ENCODE assay signal across 9 cellular contexts in the genomic region with DNA sequence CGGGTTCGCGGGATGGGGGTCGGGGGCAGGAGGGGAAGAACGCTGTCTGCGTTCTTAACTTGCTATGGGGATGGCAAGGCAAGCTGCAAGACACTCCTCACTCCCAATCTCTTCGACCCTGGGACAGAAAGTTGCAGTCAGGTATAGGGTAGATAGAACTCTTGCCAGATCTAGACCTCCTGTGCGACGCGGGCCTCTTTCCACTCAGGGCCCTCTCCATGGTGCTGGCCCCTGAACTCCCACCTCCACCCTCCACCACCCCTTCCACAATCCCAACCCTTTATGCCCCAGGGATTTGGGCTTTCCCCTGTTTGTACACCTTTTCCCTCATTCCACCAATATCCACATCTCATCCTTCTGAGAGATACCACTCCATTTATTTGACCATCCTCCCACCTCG. TPM values are rescaled to one million over a fixed set of nuclear protein-coding genes. Genes with fewer than 3 reads are reported as not detected.
DNase-seq lines count a peak whose midpoint lies in the region; ATAC-seq and TF ChIP-seq lines count a peak whose summit lies in the region.
"Had no signal": no experiment of that assay in that cellular context is flagged by ENCODE, and none has a peak within 500 bp of the region (broad histone marks: within the 10 kb centered on the region; RNA-seq: fewer than 3 reads in every experiment).

No MANE protein-coding gene starts in this region.

- no peak for ATAC-seq in GM18505 (IDR thresholded peaks at IDR 0.05; ENCODE audit: unreplicated experiment)
- no peak for ATAC-seq in GM19035 (IDR thresholded peaks at IDR 0.05; ENCODE audit: unreplicated experiment)
- ATAC-seq in GM21737 (IDR thresholded peaks at IDR 0.05; ENCODE audit: unreplicated experiment): no peak

- H3K27me3 ChIP-seq in iPS-20b (ENCODE audit: insufficient read depth, low read length) (no peaks in the 10 kb centered on the region), stomach (no peaks in the 10 kb centered on the region)

- no peak for TF ChIP-seq POLR2A in stomach (IDR thresholded peaks at IDR 0.05)
- TF ChIP-seq POLR2A in GM18505 (IDR thresholded peaks at IDR 0.05; ENCODE audit: borderline replicate concordance, extremely low read depth, insufficient read depth, insufficient read length): no peak

- H3K4me1 ChIP-seq in iPS-20b (ENCODE audit: insufficient read depth, low read length) (peaks cover 13% of the 10 kb centered on the region; the same call in 1 of the 2 replicates), stomach (peaks cover 41 to 45% (median 44%) of the 10 kb centered on the region in 4 donors)

- no peaks in the 10 kb centered on the region for H3K27me3 Mint-ChIP-seq in T-helper 1 cell treated with Interleukin-12 subunit alpha and Interleukin-12 subunit beta and Interleukin-4 antibody, amounts not matched to agents 30 μg/mL and 1 μg/mL, for 36 hours (ENCODE audit: low read depth)
- H3K27me3 Mint-ChIP-seq in activated T-helper 2 cell treated with anti-CD3 and anti-CD28 coated beads, Interferon-gamma antibody, Interleukin-2, Interleukin-4, amounts not matched to agents 10 μg/mL and 5 μg/mL and 100 μg/mL, durations not matched to agents 14 hours and 24 hours and 36 hours (ENCODE audit: low read depth): no peaks in the 10 kb centered on the region

- H3K4me3 Mint-ChIP-seq in T-helper 1 cell treated with Interleukin-12 subunit alpha and Interleukin-12 subunit beta and Interleukin-4 antibody, amounts not matched to agents 30 μg/mL and 1 μg/mL, for 36 hours: peak overlapping the region; percentile 100
- H3K4me3 Mint-ChIP-seq in activated T-helper 2 cell treated with anti-CD3 and anti-CD28 coated beads, Interferon-gamma antibody, Interleukin-2, Interleukin-4, amounts not matched to agents 10 μg/mL and 5 μg/mL and 100 μg/mL, durations not matched to agents 14 hours and 24 hours and 36 hours (ENCODE audit: low read depth): peak overlapping the region; percentile 99

- H3K9me3 Mint-ChIP-seq in T-helper 1 cell treated with Interleukin-12 subunit alpha and Interleukin-12 subunit beta and Interleukin-4 antibody, amounts not matched to agents 30 μg/mL and 1 μg/mL, for 36 hours: no peaks in the 10 kb centered on the region
- no peaks in the 10 kb centered on the region for H3K9me3 Mint-ChIP-seq in activated T-helper 2 cell treated with anti-CD3 and anti-CD28 coated beads, Interferon-gamma antibody, Interleukin-2, Interleukin-4, amounts not matched to agents 10 μg/mL and 5 μg/mL and 100 μg/mL, durations not matched to agents 14 hours and 24 hours and 36 hours

- no peaks in the 10 kb centered on the region for H3K9me3 ChIP-seq in iPS-20b (ENCODE audit: insufficient read depth, low read depth, low read length)
- H3K9me3 ChIP-seq in stomach: no peaks in the 10 kb centered on the region

- peak overlapping the region; percentile 80 for H3K27ac Mint-ChIP-seq in T-helper 1 cell treated with Interleukin-12 subunit alpha and Interleukin-12 subunit beta and Interleukin-4 antibody, amounts not matched to agents 30 μg/mL and 1 μg/mL, for 36 hours
- H3K27ac Mint-ChIP-seq in activated T-helper 2 cell treated with anti-CD3 and anti-CD28 coated beads, Interferon-gamma antibody, Interleukin-2, Interleukin-4, amounts not matched to agents 10 μg/mL and 5 μg/mL and 100 μg/mL, durations not matched to agents 14 hours and 24 hours and 36 hours: peak overlapping the region; percentile 73

- peaks cover 10% of the 10 kb centered on the region; the same call in 1 of the 2 replicates for H3K36me3 ChIP-seq in iPS-20b (ENCODE audit: insufficient read depth, low read depth, low read length)
- H3K36me3 ChIP-seq in stomach: peaks cover 8 to 29% (median 23%) of the 10 kb centered on the region in 4 donors

- no peak for DNase-seq in T-helper 1 cell
- no peak for DNase-seq in activated T-helper 2 cell treated with anti-CD3 and anti-CD28 coated beads, Interferon-gamma antibody, Interleukin-2, Interleukin-4, amounts not matched to agents 10 μg/mL and 5 μg/mL and 100 μg/mL, durations not matched to agents 14 hours and 24 hours and 36 hours (ENCODE audit: low spot score)
- no peak for DNase-seq in stomach
- DNase-seq: activated effector memory CD4-positive, alpha-beta T cell treated with anti-CD3 and anti-CD28 coated beads, Interleukin-2, amount 50 U/mL, for 16 hours had no signal

- peaks cover 44% of the 10 kb centered on the region for H3K4me1 Mint-ChIP-seq in T-helper 1 cell treated with Interleukin-12 subunit alpha and Interleukin-12 subunit beta and Interleukin-4 antibody, amounts not matched to agents 30 μg/mL and 1 μg/mL, for 36 hours (ENCODE audit: low read depth)
- H3K4me1 Mint-ChIP-seq in activated T-helper 2 cell treated with anti-CD3 and anti-CD28 coated beads, Interferon-gamma antibody, Interleukin-2, Interleukin-4, amounts not matched to agents 10 μg/mL and 5 μg/mL and 100 μg/mL, durations not matched to agents 14 hours and 24 hours and 36 hours (ENCODE audit: low read depth): peaks cover 41% of the 10 kb centered on the region

- H3K4me3 ChIP-seq in iPS-20b (ENCODE audit: low read length) (peak overlapping the region; percentile 87), stomach (peak overlapping the region; percentile 57 to 79 (median 68))

- H3K9ac ChIP-seq in iPS-20b (ENCODE audit: low read depth, low read length): peak overlapping the region; percentile 88; the same call in 1 of the 2 replicates

- 33 to 72% (median 42%) methylated on average over 11 of the region's 11 CpGs for WGBS in stomach, 5 donors

- H3K27ac ChIP-seq in iPS-20b (ENCODE audit: low read length) (no peak overlapping the region), stomach (peak overlapping the region in 4 of 5 donors; percentile 96 to 97 (median 97))

- no peak for TF ChIP-seq CTCF in stomach (IDR thresholded peaks at IDR 0.05)

- H3K36me3 Mint-ChIP-seq in T-helper 1 cell treated with Interleukin-12 subunit alpha and Interleukin-12 subunit beta and Interleukin-4 antibody, amounts not matched to agents 30 μg/mL and 1 μg/mL, for 36 hours (ENCODE audit: low read depth): peaks cover 15% of the 10 kb centered on the region
- peaks cover 22% of the 10 kb centered on the region for H3K36me3 Mint-ChIP-seq in activated T-helper 2 cell treated with anti-CD3 and anti-CD28 coated beads, Interferon-gamma antibody, Interleukin-2, Interleukin-4, amounts not matched to agents 10 μg/mL and 5 μg/mL and 100 μg/mL, durations not matched to agents 14 hours and 24 hours and 36 hours (ENCODE audit: low read depth)

- intact Hi-C loops in activated T-helper 2 cell treated with anti-CD3 and anti-CD28 coated beads, Interferon-gamma antibody, Interleukin-2, Interleukin-4, amounts not matched to agents 10 μg/mL and 5 μg/mL and 100 μg/mL, durations not matched to agents 14 hours and 24 hours and 36 hours (cut with micrococcal nuclease): loop anchor here (1.0 to 5.0 kb wide), 5 partner anchors 32 to 107 kb away; a partner anchor contains a TSS
- intact Hi-C loops in stomach (cut with DNase I; ENCODE audit: low total_unique reads): no loop called here

- TF ChIP-seq EP300 in stomach (IDR thresholded peaks at IDR 0.05): no peak

RNA-seq across cellular contexts. Expression of a gene that starts 0.8 kb away (rescaled TPM):
- 77.3 and 86.8 TPM in 2 replicates for total RNA-seq in activated T-helper 2 cell treated with anti-CD3 and anti-CD28 coated beads, Interferon-gamma antibody, Interleukin-2, Interleukin-4, amounts not matched to agents 10 μg/mL and 5 μg/mL and 100 μg/mL, durations not matched to agents 14 hours and 24 hours and 36 hours
- 10 to 100 TPM in 2 of 5 donors, 1 to 10 TPM in 3; 1.2 to 13.9 (median 8.0) TPM for total RNA-seq in stomach
- 10 to 100 TPM; 22.2 to 36.5 (median 28.0) TPM for polyA plus RNA-seq in stomach

RNA-seq across cellular contexts. Expression of a gene that starts 3.2 kb away (rescaled TPM):
- total RNA-seq in activated T-helper 2 cell treated with anti-CD3 and anti-CD28 coated beads, Interferon-gamma antibody, Interleukin-2, Interleukin-4, amounts not matched to agents 10 μg/mL and 5 μg/mL and 100 μg/mL, durations not matched to agents 14 hours and 24 hours and 36 hours: 38.5 TPM in 2 replicates
- total RNA-seq in stomach: 10 to 100 TPM; 29.4 to 92.4 (median 52.7) TPM
- polyA plus RNA-seq in stomach: 10 to 100 TPM; 10.4 to 20.5 (median 17.4) TPM

RNA-seq across cellular contexts. Expression of a gene that starts 4.9 kb away (rescaled TPM):
- 0.39 and 1.4 TPM in 2 replicates for total RNA-seq in activated T-helper 2 cell treated with anti-CD3 and anti-CD28 coated beads, Interferon-gamma antibody, Interleukin-2, Interleukin-4, amounts not matched to agents 10 μg/mL and 5 μg/mL and 100 μg/mL, durations not matched to agents 14 hours and 24 hours and 36 hours
- 100 to 1,000 TPM in 1 of 5 donors, 10 to 100 TPM in 1, 1 to 10 TPM in 1, not detected in 2; 8.0 to 450 (median 18.7) TPM for total RNA-seq in stomach
- under 1 TPM in 2 of 3 donors, not detected in 1; 0.15 to 1.00 TPM for polyA plus RNA-seq in stomach

RNA-seq across cellular contexts. Expression of a gene that starts 33.2 kb away (rescaled TPM):
- 66.0 and 78.0 TPM in 2 replicates for total RNA-seq in activated T-helper 2 cell treated with anti-CD3 and anti-CD28 coated beads, Interferon-gamma antibody, Interleukin-2, Interleukin-4, amounts not matched to agents 10 μg/mL and 5 μg/mL and 100 μg/mL, durations not matched to agents 14 hours and 24 hours and 36 hours
- total RNA-seq in stomach: 10 to 100 TPM in 4 of 5 donors, 1 to 10 TPM in 1; 2.3 to 28.3 (median 14.2) TPM
- polyA plus RNA-seq in stomach: 1 to 10 TPM; 3.1 to 6.7 (median 3.4) TPM

RNA-seq across cellular contexts. Expression of a gene that starts 35.7 kb away (rescaled TPM):
- total RNA-seq in activated T-helper 2 cell treated with anti-CD3 and anti-CD28 coated beads, Interferon-gamma antibody, Interleukin-2, Interleukin-4, amounts not matched to agents 10 μg/mL and 5 μg/mL and 100 μg/mL, durations not matched to agents 14 hours and 24 hours and 36 hours: 131 and 136 TPM in 2 replicates
- total RNA-seq in stomach: 100 to 1,000 TPM in 2 of 5 donors, 10 to 100 TPM in 3; 58.0 to 131 (median 72.1) TPM
- 10 to 100 TPM; 12.5 to 25.7 (median 20.1) TPM for polyA plus RNA-seq in stomach
